Comparison of ENCODE assay signal across 19 cellular contexts in the genomic region with DNA sequence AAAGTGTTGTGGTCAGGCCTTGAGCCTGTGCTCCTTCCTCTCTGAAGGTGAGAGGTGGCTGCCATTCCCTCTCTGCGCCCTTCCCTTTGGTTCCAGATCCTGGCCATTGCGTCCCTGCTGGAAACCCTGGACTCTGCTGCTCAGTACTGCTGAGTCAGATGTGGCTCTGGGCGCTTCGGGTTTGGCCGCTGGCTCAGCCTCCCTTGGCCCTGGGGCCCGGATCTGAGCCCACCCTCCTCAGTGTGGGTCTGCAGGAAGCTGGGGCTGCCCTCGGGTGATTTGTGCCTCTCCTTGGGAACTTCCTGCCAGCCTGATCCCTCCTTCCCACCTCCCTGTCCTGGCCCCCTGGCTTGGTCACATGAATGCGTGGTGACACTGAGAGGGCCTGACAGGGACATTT. TPM values are rescaled to one million over a fixed set of nuclear protein-coding genes. Genes with fewer than 3 reads are reported as not detected.
DNase-seq lines count a peak whose midpoint lies in the region; ATAC-seq and TF ChIP-seq lines count a peak whose summit lies in the region.
"Had no signal": no experiment of that assay in that cellular context is flagged by ENCODE, and none has a peak within 500 bp of the region (broad histone marks: within the 10 kb centered on the region; RNA-seq: fewer than 3 reads in every experiment).

No MANE protein-coding gene starts in this region.

- H2AFZ ChIP-seq in mesenchymal stem cell (ENCODE audit: low read depth, low read length) = no peak overlapping the region

- POLR2A ChIA-PET in WTC11 (lab: Charles Lee) = no interaction called here

- H3K9ac ChIP-seq in BLaER1 (peak overlapping the region; percentile 55), mesenchymal stem cell (ENCODE audit: low read length) (no peak overlapping the region)

- H3K14ac ChIP-seq in mesenchymal stem cell (ENCODE audit: low read length in 2 of 2) = no peak overlapping the region

- H3K18ac ChIP-seq in mesenchymal stem cell (ENCODE audit: low read depth in 1 of 2, low read length in 2 of 2) = no peak overlapping the region

- WGBS in mesenchymal stem cell = 60% methylated on average over 8 of the region's 8 CpGs

- no peak overlapping the region for H4K8ac ChIP-seq in mesenchymal stem cell (ENCODE audit: low read length)

- H3K9me3 Mint-ChIP-seq in WTC11 = no peaks in the 10 kb centered on the region
- H3K9me3 Mint-ChIP-seq: HFFc6 had no signal

- H3K9me3 ChIP-seq in BLaER1 = no peaks in the 10 kb centered on the region
- no peaks in the 10 kb centered on the region for H3K9me3 ChIP-seq in mesenchymal stem cell (ENCODE audit: control insufficient read depth, low read length)
- H3K9me3 ChIP-seq: A549, SJCRH30 had no signal

- in situ Hi-C loops in KBM-7 (cut with MboI; ENCODE audit: low pct_unique_long_range_greater_than_20kb, low sequenced_read_pairs) = no loop called here

- peak overlapping the region; percentile 85 for H3K4me2 ChIP-seq in BLaER1
- no peak overlapping the region for H3K4me2 ChIP-seq in mesenchymal stem cell (ENCODE audit: low read length, poor library complexity, severe bottlenecking)
- H3K4me2 ChIP-seq: A549 had no signal

- H2BK5ac ChIP-seq in mesenchymal stem cell (ENCODE audit: low read depth, low read length, poor library complexity, severe bottlenecking) = no peak overlapping the region

- H3K27me3 ChIP-seq in BLaER1 (no peaks in the 10 kb centered on the region), mesenchymal stem cell (ENCODE audit: control insufficient read depth in 1 of 2, insufficient read depth in 1 of 2, low read length in 2 of 2) (no peaks in the 10 kb centered on the region)
- H3K27me3 ChIP-seq: SJCRH30 had no signal

- peaks cover 12% of the 10 kb centered on the region for H3K79me1 ChIP-seq in mesenchymal stem cell (replicated peaks; ENCODE audit: low read length, poor library complexity, severe bottlenecking)

- no peak overlapping the region for H3K4ac ChIP-seq in mesenchymal stem cell (ENCODE audit: low read depth in 1 of 2, low read length in 2 of 2)

- H4K20me1 ChIP-seq in BLaER1 = no peaks in the 10 kb centered on the region

- H3K27me3 Mint-ChIP-seq in WTC11 (ENCODE audit: low read depth) = no peaks in the 10 kb centered on the region

- no peak overlapping the region for H2AK5ac ChIP-seq in mesenchymal stem cell (ENCODE audit: low read length, severe bottlenecking)

- no peak overlapping the region for H3K4me3 Mint-ChIP-seq in WTC11
- H3K4me3 Mint-ChIP-seq: HFFc6 had no signal

- no peak overlapping the region for H2BK120ac ChIP-seq in mesenchymal stem cell (ENCODE audit: low read depth, low read length)

- no peak for TF ChIP-seq CTCF in WTC11 (IDR thresholded peaks at IDR 0.05)

- H3K27ac ChIP-seq in BLaER1 = peak overlapping the region; percentile 73
- no peak overlapping the region for H3K27ac ChIP-seq in mesenchymal stem cell (ENCODE audit: low read length, poor library complexity, severe bottlenecking)
- H3K27ac ChIP-seq: A549, SJCRH30 had no signal

- CTCF ChIA-PET in WTC11 (lab: Charles Lee) = interaction anchor here (1.6 to 3.0 kb wide), 7 partner anchors 8 to 372 kb away, joined by 5 to 34 read pairs (median 23); partner anchors contain the start of gene LHX4

- DNase-seq in ELR (ENCODE audit: low read depth) (peak; percentile 34), WTC11 (ENCODE audit: low spot score) (no peak), mesenchymal stem cell (peak; percentile 8), pons (ENCODE audit: low spot score) (no peak), Kasumi-1 (lab: John Stamatoyannopoulos, UW) (no peak), DMS79 (lab: John Stamatoyannopoulos, UW) (no peak), KBM-7 (no peak)
- DNase-seq: DMS79 treated with DMSO at 0.1 percent for 48 hours; GDM1; HFFc6; NCI-H1092 treated with DMSO at 0.1 percent for 48 hours; NCI-H2081; NCI-H446 treated with DMSO at 0.1 percent for 48 hours; NCI-H69; NK-92 treated with Interleukin-12 subunit alpha and Interleukin-12 subunit beta, amount 100 ng/mL, for 24 hours; RPMI8226; SJCRH30 had no signal

- no peak overlapping the region for H2BK12ac ChIP-seq in mesenchymal stem cell (ENCODE audit: low read length in 2 of 2)

- H3K4me1 ChIP-seq in BLaER1 (peaks cover 65% of the 10 kb centered on the region), mesenchymal stem cell (ENCODE audit: control insufficient read depth, insufficient read depth, low read depth, low read length) (peaks cover 10% of the 10 kb centered on the region)
- H3K4me1 ChIP-seq: A549, SJCRH30 had no signal

- no peaks in the 10 kb centered on the region for H3K4me1 Mint-ChIP-seq in WTC11

- H4K91ac ChIP-seq in mesenchymal stem cell (ENCODE audit: low read length) = no peak overlapping the region

- H3K36me3 ChIP-seq in BLaER1 = peaks cover 65% of the 10 kb centered on the region
- H3K36me3 ChIP-seq in mesenchymal stem cell (ENCODE audit: control insufficient read depth in 1 of 2, insufficient read depth in 2 of 2, low read depth in 1 of 2, low read length in 2 of 2) = peaks cover 84 to 91% of the 10 kb centered on the region in 2 experiments
- H3K36me3 ChIP-seq: SJCRH30 had no signal

- peaks cover 31% of the 10 kb centered on the region for H3K36me3 Mint-ChIP-seq in WTC11

- no peak overlapping the region for H2BK15ac ChIP-seq in mesenchymal stem cell (ENCODE audit: low read depth, poor library complexity, severe bottlenecking)

- ATAC-seq in WTC11 = no peak

- H3K4me3 ChIP-seq in BLaER1 (no peak overlapping the region), mesenchymal stem cell (ENCODE audit: insufficient read depth in 1 of 2, low read depth in 1 of 2, low read length in 2 of 2) (no peak overlapping the region)
- H3K4me3 ChIP-seq: A549, SJCRH30 had no signal

- no peak overlapping the region for H3K23ac ChIP-seq in mesenchymal stem cell (ENCODE audit: low read length in 2 of 2)

- H3K27ac Mint-ChIP-seq in WTC11 = peak overlapping the region; percentile 78
- H3K27ac Mint-ChIP-seq: HFFc6 had no signal

TF ChIP-seq in WTC11, 78 proteins besides CTCF, POLR2A, EP300 and RAD21 (continues in another document):
- TF ChIP-seq NFE2L1 (CRISPR knock-in tag; IDR thresholded peaks at IDR 0.05) (no peak), ZSCAN18 (CRISPR knock-in tag; IDR thresholded peaks at IDR 0.05) (no peak), NR1H2 (CRISPR knock-in tag; IDR thresholded peaks at IDR 0.05) (no peak), GTF2I (CRISPR knock-in tag; conservative IDR thresholded peaks at IDR 0.05) (no peak)
- TF ChIP-seq, protein P1, sequence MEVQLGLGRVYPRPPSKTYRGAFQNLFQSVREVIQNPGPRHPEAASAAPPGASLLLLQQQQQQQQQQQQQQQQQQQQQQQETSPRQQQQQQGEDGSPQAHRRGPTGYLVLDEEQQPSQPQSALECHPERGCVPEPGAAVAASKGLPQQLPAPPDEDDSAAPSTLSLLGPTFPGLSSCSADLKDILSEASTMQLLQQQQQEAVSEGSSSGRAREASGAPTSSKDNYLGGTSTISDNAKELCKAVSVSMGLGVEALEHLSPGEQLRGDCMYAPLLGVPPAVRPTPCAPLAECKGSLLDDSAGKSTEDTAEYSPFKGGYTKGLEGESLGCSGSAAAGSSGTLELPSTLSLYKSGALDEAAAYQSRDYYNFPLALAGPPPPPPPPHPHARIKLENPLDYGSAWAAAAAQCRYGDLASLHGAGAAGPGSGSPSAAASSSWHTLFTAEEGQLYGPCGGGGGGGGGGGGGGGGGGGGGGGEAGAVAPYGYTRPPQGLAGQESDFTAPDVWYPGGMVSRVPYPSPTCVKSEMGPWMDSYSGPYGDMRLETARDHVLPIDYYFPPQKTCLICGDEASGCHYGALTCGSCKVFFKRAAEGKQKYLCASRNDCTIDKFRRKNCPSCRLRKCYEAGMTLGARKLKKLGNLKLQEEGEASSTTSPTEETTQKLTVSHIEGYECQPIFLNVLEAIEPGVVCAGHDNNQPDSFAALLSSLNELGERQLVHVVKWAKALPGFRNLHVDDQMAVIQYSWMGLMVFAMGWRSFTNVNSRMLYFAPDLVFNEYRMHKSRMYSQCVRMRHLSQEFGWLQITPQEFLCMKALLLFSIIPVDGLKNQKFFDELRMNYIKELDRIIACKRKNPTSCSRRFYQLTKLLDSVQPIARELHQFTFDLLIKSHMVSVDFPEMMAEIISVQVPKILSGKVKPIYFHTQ (CRISPR knock-in tag; IDR thresholded peaks at IDR 0.05) = no peak
- TF ChIP-seq, protein P2, sequence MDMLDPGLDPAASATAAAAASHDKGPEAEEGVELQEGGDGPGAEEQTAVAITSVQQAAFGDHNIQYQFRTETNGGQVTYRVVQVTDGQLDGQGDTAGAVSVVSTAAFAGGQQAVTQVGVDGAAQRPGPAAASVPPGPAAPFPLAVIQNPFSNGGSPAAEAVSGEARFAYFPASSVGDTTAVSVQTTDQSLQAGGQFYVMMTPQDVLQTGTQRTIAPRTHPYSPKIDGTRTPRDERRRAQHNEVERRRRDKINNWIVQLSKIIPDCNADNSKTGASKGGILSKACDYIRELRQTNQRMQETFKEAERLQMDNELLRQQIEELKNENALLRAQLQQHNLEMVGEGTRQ (CRISPR knock-in tag; IDR thresholded peaks at IDR 0.05) = no peak
- TF ChIP-seq, protein P3, sequence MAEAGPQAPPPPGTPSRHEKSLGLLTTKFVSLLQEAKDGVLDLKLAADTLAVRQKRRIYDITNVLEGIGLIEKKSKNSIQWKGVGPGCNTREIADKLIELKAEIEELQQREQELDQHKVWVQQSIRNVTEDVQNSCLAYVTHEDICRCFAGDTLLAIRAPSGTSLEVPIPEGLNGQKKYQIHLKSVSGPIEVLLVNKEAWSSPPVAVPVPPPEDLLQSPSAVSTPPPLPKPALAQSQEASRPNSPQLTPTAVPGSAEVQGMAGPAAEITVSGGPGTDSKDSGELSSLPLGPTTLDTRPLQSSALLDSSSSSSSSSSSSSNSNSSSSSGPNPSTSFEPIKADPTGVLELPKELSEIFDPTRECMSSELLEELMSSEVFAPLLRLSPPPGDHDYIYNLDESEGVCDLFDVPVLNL (CRISPR knock-in tag; IDR thresholded peaks at IDR 0.05; ENCODE audit: borderline replicate concordance, low read depth) = no peak

RNA-seq across cellular contexts. Expression of gene QSOX1, which starts 32.2 kb away (rescaled TPM):
- total RNA-seq in WTC11 (2021) = 135 to 147 TPM (median 136 TPM) in 3 replicates
- 320 TPM for polyA plus RNA-seq in mesenchymal stem cell (2013, experiment 1 of 2)
- polyA plus RNA-seq in mesenchymal stem cell (2013, experiment 2 of 2) = 317 TPM

RNA-seq across cellular contexts. Expression of gene LHX4, which starts 43.2 kb away (rescaled TPM):
- total RNA-seq in WTC11 (2021) = 7.7 to 19.2 TPM (median 9.2 TPM) in 3 replicates
- polyA plus RNA-seq in mesenchymal stem cell (2013, experiment 1 of 2) = 0.01 TPM
- 0.01 TPM for polyA plus RNA-seq in mesenchymal stem cell (2013, experiment 2 of 2)

Comparison
In these comparisons a context has a peak if more than half of its experiments do, and no peak if none do; other contexts are left out.
1. DNase-seq: peak in ELR (single experiment) and mesenchymal stem cell (single experiment); none in WTC11 (single experiment), pons (single experiment), Kasumi-1 (0 of 2), DMS79 (single experiment) and KBM-7 (single experiment).